Comparison of ENCODE assay signal across 25 cellular contexts in genomic region chr5:55356896-55357295, GRCh38. TPM values are rescaled to one million over a fixed set of nuclear protein-coding genes. Genes with fewer than 3 reads are reported as not detected.
DNase-seq lines count a peak whose midpoint lies in the region; ATAC-seq and TF ChIP-seq lines count a peak whose summit lies in the region.
"Had no signal": no experiment of that assay in that cellular context is flagged by ENCODE, and none has a peak within 500 bp of the region (broad histone marks: within the 10 kb centered on the region; RNA-seq: fewer than 3 reads in every experiment).

No MANE protein-coding gene starts in this region.

- H3K9me3 Mint-ChIP-seq in activated CD8-positive, alpha-beta T cell treated with anti-CD3 and anti-CD28 coated beads, Interleukin-2, amount 10 ng/mL, durations not matched to agents 7 days and 5 days (ENCODE audit: insufficient read depth): no peaks in the 10 kb centered on the region
- no peaks in the 10 kb centered on the region for H3K9me3 Mint-ChIP-seq in activated CD8-positive, alpha-beta T cell treated with anti-CD3 and anti-CD28 coated beads for 36 hours
- H3K9me3 Mint-ChIP-seq: CD8-positive, alpha-beta memory T cell had no signal

- H3K27ac Mint-ChIP-seq in activated CD8-positive, alpha-beta T cell treated with anti-CD3 and anti-CD28 coated beads, Interleukin-2, amount 10 ng/mL, durations not matched to agents 7 days and 5 days: no peak overlapping the region
- no peak overlapping the region for H3K27ac Mint-ChIP-seq in activated CD8-positive, alpha-beta T cell treated with anti-CD3 and anti-CD28 coated beads for 36 hours
- H3K27ac Mint-ChIP-seq: HFFc6 had no signal

- POLR2A ChIA-PET in activated CD8-positive, alpha-beta T cell treated with anti-CD3 and anti-CD28 coated beads, Interleukin-2, amount 10 ng/mL, durations not matched to agents 7 days and 5 days (lab: Charles Lee): interaction anchor here (0.6 kb wide), 1 partner anchor 1017 kb away, joined by 3 read pairs; no protein-coding TSS in a partner anchor
- POLR2A ChIA-PET in activated CD8-positive, alpha-beta T cell treated with anti-CD3 and anti-CD28 coated beads for 36 hours (lab: Charles Lee): no interaction called here

- intact Hi-C loops in activated CD8-positive, alpha-beta T cell treated with anti-CD3 and anti-CD28 coated beads for 36 hours (cut with micrococcal nuclease): no loop called here
- intact Hi-C loops in posterior vena cava (cut with DNase I): no loop called here

- no peak for DNase-seq in activated CD8-positive, alpha-beta T cell treated with anti-CD3 and anti-CD28 coated beads, Interleukin-2, amount 10 ng/mL, durations not matched to agents 7 days and 5 days
- DNase-seq in activated CD8-positive, alpha-beta T cell treated with anti-CD3 and anti-CD28 coated beads for 36 hours: no peak
- peak; percentile 41 for DNase-seq in islet precursor cell
- DNase-seq in posterior vena cava (ENCODE audit: low spot score): peak; percentile 52
- DNase-seq in NCI-H1694 treated with DMSO at 0.1 percent for 48 hours (lab: John Stamatoyannopoulos, UW): no peak
- no peak for DNase-seq in central memory CD4-positive, alpha-beta T cell
- DNase-seq in NCI-H345 treated with DMSO at 0.1 percent for 48 hours (lab: John Stamatoyannopoulos, UW; ENCODE audit: unreplicated experiment): no peak
- DNase-seq: Calu3; CD8-positive, alpha-beta memory T cell; DMS153; EL; GF-D8; H7; HFFc6; KG1; NCI-H1092 treated with DMSO at 0.1 percent for 48 hours; NCI-H1436 treated with DMSO at 0.1 percent for 48 hours; NCI-H2029; NCI-H226; NCI-H524 treated with DMSO at 0.1 percent for 48 hours; PC-3; RPMI8226; SHP77 treated with DMSO at 0.1 percent for 48 hours; SW 1271 had no signal

- CTCF ChIA-PET in activated CD8-positive, alpha-beta T cell treated with anti-CD3 and anti-CD28 coated beads, Interleukin-2, amount 10 ng/mL, durations not matched to agents 7 days and 5 days (lab: Charles Lee): interaction anchor here (1.5 kb wide), 1 partner anchor 12 kb away, joined by 4 read pairs; no protein-coding TSS in a partner anchor
- CTCF ChIA-PET in activated CD8-positive, alpha-beta T cell treated with anti-CD3 and anti-CD28 coated beads for 36 hours (lab: Charles Lee): no interaction called here

- TF ChIP-seq CTCF in activated CD8-positive, alpha-beta T cell treated with anti-CD3 and anti-CD28 coated beads for 36 hours (IDR thresholded peaks at IDR 0.05): no peak

- no peak overlapping the region for H3K4me3 Mint-ChIP-seq in activated CD8-positive, alpha-beta T cell treated with anti-CD3 and anti-CD28 coated beads, Interleukin-2, amount 10 ng/mL, durations not matched to agents 7 days and 5 days
- no peak overlapping the region for H3K4me3 Mint-ChIP-seq in activated CD8-positive, alpha-beta T cell treated with anti-CD3 and anti-CD28 coated beads for 36 hours
- H3K4me3 Mint-ChIP-seq: CD8-positive, alpha-beta memory T cell; HFFc6 had no signal

- peak; percentile 11 for ATAC-seq in activated CD8-positive, alpha-beta T cell treated with anti-CD3 and anti-CD28 coated beads, Interleukin-2, amount 10 ng/mL, durations not matched to agents 7 days and 5 days
- no peak for ATAC-seq in activated CD8-positive, alpha-beta T cell treated with anti-CD3 and anti-CD28 coated beads for 36 hours
- no peak for ATAC-seq in HG03378 (IDR thresholded peaks at IDR 0.05; ENCODE audit: unreplicated experiment)
- ATAC-seq: PC-3 had no signal

- H3K27me3 Mint-ChIP-seq in activated CD8-positive, alpha-beta T cell treated with anti-CD3 and anti-CD28 coated beads, Interleukin-2, amount 10 ng/mL, durations not matched to agents 7 days and 5 days (ENCODE audit: low read depth): no peaks in the 10 kb centered on the region
- H3K27me3 Mint-ChIP-seq in activated CD8-positive, alpha-beta T cell treated with anti-CD3 and anti-CD28 coated beads for 36 hours: no peaks in the 10 kb centered on the region
- H3K27me3 Mint-ChIP-seq: CD8-positive, alpha-beta memory T cell had no signal

- peaks cover 52% of the 10 kb centered on the region for H3K36me3 Mint-ChIP-seq in activated CD8-positive, alpha-beta T cell treated with anti-CD3 and anti-CD28 coated beads, Interleukin-2, amount 10 ng/mL, durations not matched to agents 7 days and 5 days (ENCODE audit: low read depth)
- H3K36me3 Mint-ChIP-seq in activated CD8-positive, alpha-beta T cell treated with anti-CD3 and anti-CD28 coated beads for 36 hours (ENCODE audit: low read depth): peaks cover 46% of the 10 kb centered on the region

- H3K4me1 Mint-ChIP-seq in activated CD8-positive, alpha-beta T cell treated with anti-CD3 and anti-CD28 coated beads, Interleukin-2, amount 10 ng/mL, durations not matched to agents 7 days and 5 days (ENCODE audit: low read depth): no peaks in the 10 kb centered on the region
- no peaks in the 10 kb centered on the region for H3K4me1 Mint-ChIP-seq in activated CD8-positive, alpha-beta T cell treated with anti-CD3 and anti-CD28 coated beads for 36 hours (ENCODE audit: low read depth)

RNA-seq across cellular contexts. Expression of gene MTREX, which starts 49.1 kb away (rescaled TPM):
- 10 to 100 TPM; 61.8 to 67.1 TPM for total RNA-seq in activated CD8-positive, alpha-beta T cell treated with anti-CD3 and anti-CD28 coated beads, Interleukin-2, amount 10 ng/mL, durations not matched to agents 7 days and 5 days
- total RNA-seq in activated CD8-positive, alpha-beta T cell treated with anti-CD3 and anti-CD28 coated beads for 36 hours: 10 to 100 TPM; 88.9 to 93.4 TPM
- 10 to 100 TPM; 56.6 to 60.1 TPM for total RNA-seq in posterior vena cava

RNA-seq across cellular contexts. Expression of gene DHX29, which starts 49.4 kb away (rescaled TPM):
- 10 to 100 TPM; 16.7 to 19.9 TPM for total RNA-seq in activated CD8-positive, alpha-beta T cell treated with anti-CD3 and anti-CD28 coated beads, Interleukin-2, amount 10 ng/mL, durations not matched to agents 7 days and 5 days
- total RNA-seq in activated CD8-positive, alpha-beta T cell treated with anti-CD3 and anti-CD28 coated beads for 36 hours: 10 to 100 TPM; 11.6 to 13.7 TPM
- 10 to 100 TPM; 23.1 to 34.0 TPM for total RNA-seq in posterior vena cava

Comparison
In these comparisons a context has a peak if more than half of its experiments do, and no peak if none do; other contexts are left out.
1. DNase-seq: peak in islet precursor cell (single experiment) and posterior vena cava (single experiment); none in activated CD8-positive, alpha-beta T cell treated with anti-CD3 and anti-CD28 coated beads, Interleukin-2, amount 10 ng/mL, durations not matched to agents 7 days and 5 days (single experiment), activated CD8-positive, alpha-beta T cell treated with anti-CD3 and anti-CD28 coated beads for 36 hours (single experiment), NCI-H1694 treated with DMSO at 0.1 percent for 48 hours (single experiment), central memory CD4-positive, alpha-beta T cell (single experiment) and NCI-H345 treated with DMSO at 0.1 percent for 48 hours (single experiment).